8 cellular contexts compared by ENCODE assay signal in the genomic region with DNA sequence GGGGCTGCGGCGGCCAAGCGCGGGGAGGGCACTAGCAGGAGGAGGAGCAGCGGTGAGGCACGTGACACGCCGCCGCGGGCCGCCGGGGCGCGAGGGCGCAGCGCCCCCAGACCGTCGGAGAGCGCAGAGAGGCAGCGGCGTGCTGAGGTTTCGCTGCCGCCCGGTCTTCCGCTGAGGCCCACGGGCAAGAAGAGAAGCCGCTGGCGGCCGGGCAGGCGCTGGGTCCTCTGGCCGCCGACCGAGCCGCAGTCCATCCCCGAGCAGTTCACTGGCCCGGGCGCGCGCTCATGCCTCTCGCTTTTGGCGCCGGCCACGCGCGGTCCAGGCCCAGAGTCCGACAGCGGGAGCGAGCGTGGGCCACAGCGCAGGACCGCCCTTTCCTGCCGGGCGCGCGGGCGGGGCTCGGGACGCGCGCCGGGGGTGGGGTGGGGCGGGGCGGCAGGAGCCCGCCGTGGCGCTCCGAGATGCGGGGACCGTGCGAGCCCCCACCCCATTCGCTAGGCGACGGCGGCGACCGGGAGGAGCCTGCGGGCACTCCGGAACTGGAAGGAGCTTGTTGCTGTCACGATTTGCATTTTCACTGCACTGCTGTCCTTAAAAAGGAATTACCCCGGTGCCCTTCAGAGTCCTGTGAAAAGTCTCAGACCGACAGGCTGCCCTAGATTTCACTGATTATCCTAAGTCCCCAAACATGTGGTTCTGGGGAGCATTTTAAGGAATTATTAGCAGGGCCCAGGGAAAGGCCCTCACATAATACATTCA. TPM values are rescaled to one million over a fixed set of nuclear protein-coding genes. Genes with fewer than 3 reads are reported as not detected.
DNase-seq lines count a peak whose midpoint lies in the region; ATAC-seq and TF ChIP-seq lines count a peak whose summit lies in the region.

MCUR1 (minus strand) TSS at position 382 of the 762 bp plus-strand sequence; CDS start at position 254, 128 bp downstream.

- peak within 1 kb of the TSS; percentile 87 to 92 (median 88) for H3K4me3 ChIP-seq in right lobe of liver

- no peaks in the 10 kb centered on the region for H3K27me3 ChIP-seq in right lobe of liver

- peaks cover 1 to 3% of the 10 kb centered on the region in 2 donors for H3K36me3 Mint-ChIP-seq in CD14-positive monocyte

- no peaks in the 10 kb centered on the region for H3K9me3 Mint-ChIP-seq in CD14-positive monocyte

- intact Hi-C loops in CD14-positive monocyte (cut with micrococcal nuclease) (no loop called here), right lobe of liver (cut with DNase I) (no loop called here)

- peak within 1 kb of the TSS; percentile 74 to 90 (median 86) for H3K27ac Mint-ChIP-seq in CD14-positive monocyte

- peak within 1 kb of the TSS; percentile 89 to 93 for H3K4me3 Mint-ChIP-seq in CD14-positive monocyte

- no CpG with 5 or more reads among the region's 81 CpGs for WGBS in right lobe of liver (ENCODE audit: insufficient coverage, low coverage, low lambda C conversion rate, missing lambda C conversion rate)

- TF ChIP-seq POLR2A in right lobe of liver (IDR thresholded peaks at IDR 0.05), result peak; percentile 95

- no peaks in the 10 kb centered on the region for H3K36me3 ChIP-seq in right lobe of liver

- DNase-seq in CD14-positive monocyte (ENCODE audit: low spot score) (peak; percentile 69), GM19240 (ENCODE audit: insufficient read length, low spot score) (peak; percentile 87), NCI-H526 treated with DMSO at 0.1 percent for 48 hours (lab: John Stamatoyannopoulos, UW) (peak; percentile 89), dermis microvascular lymphatic vessel endothelial cell (ENCODE audit: low read depth in 2 of 2) (peak; percentile 52 to 83), right lobe of liver (peak; percentile 91 to 93 (median 92))
- DNase-seq in activated CD4-positive, alpha-beta T cell treated with anti-CD3 and anti-CD28 coated beads, Interleukin-2, amount 50 U/mL, for 48 hours, result peak; percentile 84 to 87
- peak; percentile 83 for DNase-seq in stimulated activated CD4-positive, alpha-beta T cell treated with anti-CD3 and anti-CD28 coated beads, Interleukin-4, amount 100 ng/mL, for 24 hours

- H3K4me1 ChIP-seq in right lobe of liver, result peaks cover 0 to 42% (median 5%) of the 10 kb centered on the region in 4 donors

- peaks cover 0 to 2% (median 0%) of the 10 kb centered on the region in 3 donors for H3K27me3 Mint-ChIP-seq in CD14-positive monocyte (ENCODE audit: low read depth in 3 of 3)

- peak; percentile 68 for ATAC-seq in HG03457 (IDR thresholded peaks at IDR 0.05; ENCODE audit: unreplicated experiment)
- ATAC-seq in right lobe of liver, result peak; percentile 81 to 94 (median 88)

- no peaks in the 10 kb centered on the region for H3K9me3 ChIP-seq in right lobe of liver

- H3K4me1 Mint-ChIP-seq in CD14-positive monocyte, result peaks cover 35% of the 10 kb centered on the region

- no peak for TF ChIP-seq CTCF in CD14-positive monocyte (IDR thresholded peaks at IDR 0.05)
- TF ChIP-seq CTCF in right lobe of liver (IDR thresholded peaks at IDR 0.05), result peak in 3 of 4 donors; percentile 4 to 38 (median 23)

- H3K27ac ChIP-seq in right lobe of liver, result peak within 1 kb of the TSS; percentile 90 to 95 (median 93)

RNA-seq across cellular contexts. Expression of gene MCUR1, which starts in this region (rescaled TPM):
- polyA plus RNA-seq in CD14-positive monocyte, result 1 to 10 TPM; 5.2 to 7.8 TPM
- total RNA-seq in dermis microvascular lymphatic vessel endothelial cell, result 6.5 and 7.0 TPM in 2 replicates
- total RNA-seq in right lobe of liver, result 10 to 100 TPM; 12.7 to 17.8 (median 15.2) TPM

Comparison
In these comparisons a context has a peak if more than half of its experiments do, and no peak if none do; other contexts are left out.
1. Peak in every context shown above with its lines: DNase-seq, ATAC-seq, H3K4me3 ChIP-seq and H3K27ac ChIP-seq.